ENCODE assay signal across 11 cellular contexts in genomic region chr9:81083062-81083461, GRCh38.
DNase-seq lines count a peak whose midpoint lies in the region; ATAC-seq and TF ChIP-seq lines count a peak whose summit lies in the region.
"Had no signal": no experiment of that assay in that cellular context is flagged by ENCODE, and none has a peak within 500 bp of the region (broad histone marks: within the 10 kb centered on the region; RNA-seq: fewer than 3 reads in every experiment).

No MANE protein-coding gene starts in this region.

- H3K27ac Mint-ChIP-seq in CD4-positive, alpha-beta memory T cell: no peak overlapping the region
- no peak overlapping the region for H3K27ac Mint-ChIP-seq in effector memory CD8-positive, alpha-beta T cell

- H3K9me3 ChIP-seq in CD4-positive, alpha-beta memory T cell (ENCODE audit: control insufficient read depth in 1 of 2, low read length in 2 of 2): no peaks in the 10 kb centered on the region
- H3K9me3 ChIP-seq: testis had no signal

- CTCF ChIA-PET in CD4-positive, alpha-beta memory T cell (lab: Charles Lee; ENCODE audit: partially characterized antibody): no interaction called here

- intact Hi-C loops in CD4-positive, alpha-beta memory T cell (cut with micrococcal nuclease): no loop called here

- H3K27ac ChIP-seq in CD4-positive, alpha-beta memory T cell (ENCODE audit: low read depth, low read length): no peak overlapping the region
- H3K27ac ChIP-seq: testis had no signal

- H3K4me1 ChIP-seq in CD4-positive, alpha-beta memory T cell (ENCODE audit: insufficient read depth, low read length): no peaks in the 10 kb centered on the region
- H3K4me1 ChIP-seq: testis had no signal

- H3K27me3 ChIP-seq in CD4-positive, alpha-beta memory T cell (ENCODE audit: insufficient read depth, low read length): no peaks in the 10 kb centered on the region
- H3K27me3 ChIP-seq: testis had no signal

- H3K4me3 Mint-ChIP-seq in CD4-positive, alpha-beta memory T cell: no peak overlapping the region
- H3K4me3 Mint-ChIP-seq in effector memory CD8-positive, alpha-beta T cell: no peak overlapping the region

- H3K36me3 ChIP-seq in CD4-positive, alpha-beta memory T cell (ENCODE audit: insufficient read depth, low read length): no peaks in the 10 kb centered on the region

- DNase-seq in CD1c-positive myeloid dendritic cell (ENCODE audit: extremely low spot score) (peak; percentile 10), MV-4-11 (lab: John Stamatoyannopoulos, UW) (peak; percentile 75), choroid plexus epithelial cell (ENCODE audit: low read depth) (peak; percentile 52), myocyte (ENCODE audit: low read depth) (peak; percentile 34), NCI-H1417 treated with DMSO at 0.1 percent for 48 hours (lab: John Stamatoyannopoulos, UW) (no peak)
- no peak for DNase-seq in CD4-positive, alpha-beta memory T cell
- no peak for DNase-seq in effector memory CD8-positive, alpha-beta T cell
- DNase-seq in central memory CD4-positive, alpha-beta T cell: no peak
- DNase-seq: NCI-H526; stimulated activated CD4-positive, alpha-beta T cell treated with anti-CD3 and anti-CD28 coated beads, Interleukin-4, amount 100 ng/mL, for 1 hour; testis had no signal

- no peaks in the 10 kb centered on the region for H3K27me3 Mint-ChIP-seq in CD4-positive, alpha-beta memory T cell
- H3K27me3 Mint-ChIP-seq in effector memory CD8-positive, alpha-beta T cell: no peaks in the 10 kb centered on the region

- peaks cover 0 to 15% (median 5%) of the 10 kb centered on the region in 8 donors for H3K9me3 Mint-ChIP-seq in CD4-positive, alpha-beta memory T cell
- H3K9me3 Mint-ChIP-seq in effector memory CD8-positive, alpha-beta T cell: peaks cover 0 to 16% of the 10 kb centered on the region in 2 donors

- POLR2A ChIA-PET in CD4-positive, alpha-beta memory T cell (lab: Charles Lee; ENCODE audit: partially characterized antibody): no interaction called here

- H3K36me3 Mint-ChIP-seq in CD4-positive, alpha-beta memory T cell: no peaks in the 10 kb centered on the region
- no peaks in the 10 kb centered on the region for H3K36me3 Mint-ChIP-seq in effector memory CD8-positive, alpha-beta T cell (ENCODE audit: insufficient read depth)

- peaks cover 0 to 1% (median 0%) of the 10 kb centered on the region in 4 donors for H3K4me1 Mint-ChIP-seq in CD4-positive, alpha-beta memory T cell
- no peaks in the 10 kb centered on the region for H3K4me1 Mint-ChIP-seq in effector memory CD8-positive, alpha-beta T cell (ENCODE audit: low read depth in 2 of 2)

- H3K4me3 ChIP-seq in choroid plexus epithelial cell (ENCODE audit: low read depth, low read length): no peak overlapping the region
- H3K4me3 ChIP-seq in CD4-positive, alpha-beta memory T cell (ENCODE audit: low read length in 2 of 2): no peak overlapping the region
- H3K4me3 ChIP-seq: testis had no signal

- peak; percentile 61 for TF ChIP-seq CTCF in choroid plexus epithelial cell (conservative IDR thresholded peaks at IDR 0.05; ENCODE audit: low read depth, low read length)

- no peak for ATAC-seq in effector memory CD8-positive, alpha-beta T cell (replicated peaks)

Comparison
In these comparisons a context has a peak if more than half of its experiments do, and no peak if none do; other contexts are left out.
1. DNase-seq: peak in CD1c-positive myeloid dendritic cell (single experiment), MV-4-11 (single experiment), choroid plexus epithelial cell (single experiment) and myocyte (single experiment); none in NCI-H1417 treated with DMSO at 0.1 percent for 48 hours (single experiment), CD4-positive, alpha-beta memory T cell (0 of 5), effector memory CD8-positive, alpha-beta T cell (0 of 3) and central memory CD4-positive, alpha-beta T cell (single experiment).